ENCODE assay signal across 27 cellular contexts in genomic region chr9:22331533-22331932, GRCh38.
"Had no signal": no experiment of that assay in that cellular context is flagged by ENCODE, and none has a peak within 500 bp of the region (broad histone marks: within the 10 kb centered on the region; RNA-seq: fewer than 3 reads in every experiment).

No MANE protein-coding gene starts in this region.

- H3K27ac Mint-ChIP-seq: naive thymus-derived CD4-positive, alpha-beta T cell; natural killer cell; nephron; progenitor cell of endocrine pancreas; stimulated activated memory B cell treated with anti-CD40 and anti-IgM and Interleukin-4, amounts not matched to agents 10 μg/mL and 1 μg/mL and 100 μg/mL, for 72 hours; stimulated activated naive CD8-positive, alpha-beta T cell treated with anti-CD3 and anti-CD28 coated beads, Interleukin-15, amount 100 ng/mL, for 72 hours; type B pancreatic cell had no signal

- ATAC-seq: naive thymus-derived CD4-positive, alpha-beta T cell; natural killer cell; pancreas; psoas muscle; right cardiac atrium; sciatic nerve; stimulated activated memory B cell treated with anti-CD40 and anti-IgM and Interleukin-4, amounts not matched to agents 10 μg/mL and 1 μg/mL and 100 μg/mL, for 72 hours; stimulated activated naive CD8-positive, alpha-beta T cell treated with anti-CD3 and anti-CD28 coated beads, Interleukin-15, amount 100 ng/mL, for 72 hours; stimulated activated naive CD8-positive, alpha-beta T cell treated with anti-CD3 and anti-CD28 coated beads, Interleukin-15, Interleukin-2, amounts not matched to agents 100 U/mL and 50 U/mL, for 24 hours; upper lobe of right lung had no signal

- H3K4me3 Mint-ChIP-seq: naive thymus-derived CD4-positive, alpha-beta T cell; natural killer cell; nephron; neural crest cell; stimulated activated memory B cell treated with anti-CD40 and anti-IgM and Interleukin-4, amounts not matched to agents 10 μg/mL and 1 μg/mL and 100 μg/mL, for 72 hours; stimulated activated naive CD8-positive, alpha-beta T cell treated with anti-CD3 and anti-CD28 coated beads, Interleukin-15, amount 100 ng/mL, for 72 hours; type B pancreatic cell had no signal

- H3K9me3 Mint-ChIP-seq: nephron; stimulated activated naive CD8-positive, alpha-beta T cell treated with anti-CD3 and anti-CD28 coated beads, Interleukin-15, amount 100 ng/mL, for 72 hours; type B pancreatic cell had no signal

- H3K36me3 Mint-ChIP-seq: naive thymus-derived CD4-positive, alpha-beta T cell; natural killer cell; stimulated activated memory B cell treated with anti-CD40 and anti-IgM and Interleukin-4, amounts not matched to agents 10 μg/mL and 1 μg/mL and 100 μg/mL, for 72 hours; type B pancreatic cell had no signal

- H3K27me3 Mint-ChIP-seq: progenitor cell of endocrine pancreas; stimulated activated memory B cell treated with anti-CD40 and anti-IgM and Interleukin-4, amounts not matched to agents 10 μg/mL and 1 μg/mL and 100 μg/mL, for 72 hours; type B pancreatic cell had no signal

- DNase-seq: naive thymus-derived CD4-positive, alpha-beta T cell; natural killer cell; nucleus accumbens; pancreas; psoas muscle; right cardiac atrium; spleen; stimulated activated CD4-positive, alpha-beta T cell treated with anti-CD3 and anti-CD28 coated beads, Interleukin-12 subunit alpha, Interleukin-12 subunit beta, amount 100 ng/mL, for 4 hours; stimulated activated CD4-positive, alpha-beta T cell treated with anti-CD3 and anti-CD28 coated beads, Interleukin-1b, Interleukin-23, amount 100 ng/mL, for 48 hours; stimulated activated CD4-positive, alpha-beta T cell treated with anti-CD3 and anti-CD28 coated beads, Interleukin-4, amount 100 ng/mL, for 1 hour; stimulated activated CD4-positive, alpha-beta T cell treated with anti-CD3 and anti-CD28 coated beads, Interleukin-4, amount 100 ng/mL, for 4 hours; stimulated activated CD8-positive, alpha-beta memory T cell treated with anti-CD3 and anti-CD28 coated beads, Interleukin-4, amount 100 ng/mL, for 48 hours; stimulated activated naive CD4-positive, alpha-beta T cell; stimulated activated naive CD8-positive, alpha-beta T cell treated with anti-CD3 and anti-CD28 coated beads, Interleukin-15, amount 100 ng/mL, for 72 hours; stimulated activated naive CD8-positive, alpha-beta T cell treated with anti-CD3 and anti-CD28 coated beads, Interleukin-15, Interleukin-2, amounts not matched to agents 100 U/mL and 50 U/mL, for 24 hours; substantia nigra; testis; tibial artery; transverse colon; upper lobe of right lung; uterus had no signal

- H3K4me1 Mint-ChIP-seq: naive thymus-derived CD4-positive, alpha-beta T cell; natural killer cell; nephron; neural crest cell; stimulated activated memory B cell treated with anti-CD40 and anti-IgM and Interleukin-4, amounts not matched to agents 10 μg/mL and 1 μg/mL and 100 μg/mL, for 72 hours; stimulated activated naive CD8-positive, alpha-beta T cell treated with anti-CD3 and anti-CD28 coated beads, Interleukin-15, amount 100 ng/mL, for 72 hours had no signal
